In genomic region chr2:29664578-29664977, GRCh38 we compare ENCODE assay signal across 27 cellular contexts.
"Had no signal": no experiment of that assay in that cellular context is flagged by ENCODE, and none has a peak within 500 bp of the region (broad histone marks: within the 10 kb centered on the region; RNA-seq: fewer than 3 reads in every experiment).

No MANE protein-coding gene starts in this region.

- FAIRE-seq: urothelium cell line had no signal

- DNase-seq: stimulated activated CD4-positive, alpha-beta T cell treated with anti-CD3 and anti-CD28 coated beads, Interleukin-2, amount 100 ng/mL, for 48 hours; stimulated activated CD4-positive, alpha-beta T cell treated with anti-CD3 and anti-CD28 coated beads, Interleukin-4, amount 100 ng/mL, for 1 hour; stimulated activated CD4-positive, alpha-beta T cell treated with anti-CD3 and anti-CD28 coated beads, Interleukin-4, amount 100 ng/mL, for 24 hours; stimulated activated CD4-positive, alpha-beta T cell treated with anti-CD3 and anti-CD28 coated beads, Interleukin-4, amount 100 ng/mL, for 4 hours; stimulated activated CD8-positive, alpha-beta memory T cell treated with anti-CD3 and anti-CD28 coated beads, Interleukin-4, amount 100 ng/mL, for 48 hours; stimulated activated naive B cell treated with anti-CD40 and anti-IgM and Interleukin-4, amounts not matched to agents 10 μg/mL and 1 μg/mL and 100 μg/mL, for 72 hours; stimulated activated naive CD4-positive, alpha-beta T cell; stimulated activated naive CD4-positive, alpha-beta T cell treated with Interleukin-2 at 50 U/mL for 16 hours; stimulated activated naive CD8-positive, alpha-beta T cell treated with anti-CD3 and anti-CD28 coated beads, Interleukin-15, amount 100 ng/mL, for 72 hours; stimulated activated naive CD8-positive, alpha-beta T cell treated with anti-CD3 and anti-CD28 coated beads, Interleukin-15, Interleukin-2, amounts not matched to agents 100 U/mL and 50 U/mL, for 24 hours; stomach; substantia nigra; testis; thyroid gland; tibial artery; transverse colon; trophoblast cell; upper lobe of left lung; upper lobe of right lung; uterus had no signal

- H3K27ac ChIP-seq: stomach, suprapubic skin, testis, thoracic aorta, thyroid gland, tibial artery, tibial nerve, transverse colon, upper lobe of left lung, upper lobe of right lung, uterus, vagina had no signal

- ATAC-seq: stimulated activated effector memory CD8-positive, alpha-beta T cell treated with anti-CD3 and anti-CD28 coated beads, Interleukin-12 subunit alpha, Interleukin-12 subunit beta, amount 100 ng/mL, for 72 hours; stimulated activated memory B cell treated with anti-CD40 and anti-IgM and Interleukin-4, amounts not matched to agents 10 μg/mL and 1 μg/mL and 100 μg/mL, for 72 hours; stimulated activated naive B cell treated with anti-CD40 and anti-IgM and Interleukin-4, amounts not matched to agents 10 μg/mL and 1 μg/mL and 100 μg/mL, for 72 hours; stimulated activated naive CD8-positive, alpha-beta T cell treated with anti-CD3 and anti-CD28 coated beads, Interleukin-15, amount 100 ng/mL, for 72 hours; stimulated activated naive CD8-positive, alpha-beta T cell treated with anti-CD3 and anti-CD28 coated beads, Interleukin-15, Interleukin-2, amounts not matched to agents 100 U/mL and 50 U/mL, for 24 hours; upper lobe of right lung had no signal

- H3K36me3 ChIP-seq: stomach, suprapubic skin, thoracic aorta, thyroid gland, tibial artery, tibial nerve, transverse colon, upper lobe of left lung, upper lobe of right lung, uterus, vagina had no signal

- H3K4me3 ChIP-seq: stomach, suprapubic skin, testis, thoracic aorta, thyroid gland, tibial artery, tibial nerve, transverse colon, upper lobe of left lung, upper lobe of right lung, uterus, vagina had no signal

- H3K27me3 ChIP-seq: stomach, suprapubic skin, testis, thyroid gland, tibial artery, tibial nerve, transverse colon, upper lobe of left lung, upper lobe of right lung, uterus, vagina had no signal

- H3K4me1 ChIP-seq: stomach, suprapubic skin, testis, thyroid gland, tibial artery, tibial nerve, transverse colon, upper lobe of left lung, upper lobe of right lung, uterus, vagina had no signal

- H3K9me3 ChIP-seq: stomach, suprapubic skin, testis, thoracic aorta, thyroid gland, tibial artery, upper lobe of right lung, uterus, vagina had no signal
